In genomic region chr14:58812050-58812690, GRCh38 we compare ENCODE assay signal across 13 cellular contexts.
DNase-seq lines count a peak whose midpoint lies in the region; ATAC-seq and TF ChIP-seq lines count a peak whose summit lies in the region.
"Had no signal": no experiment of that assay in that cellular context is flagged by ENCODE, and none has a peak within 500 bp of the region (broad histone marks: within the 10 kb centered on the region; RNA-seq: fewer than 3 reads in every experiment).

No MANE protein-coding gene starts in this region.

- H3K9me3 ChIP-seq in trophoblast cell (ENCODE audit: insufficient read depth, low read depth, low read length) = peaks cover 2% of the 10 kb centered on the region
- H3K9me3 ChIP-seq: mucosa of descending colon had no signal

- no peak overlapping the region for H3K4me2 ChIP-seq in trophoblast cell (ENCODE audit: low read length)

- no peaks in the 10 kb centered on the region for H3K36me3 Mint-ChIP-seq in chondrocyte (ENCODE audit: low read depth)
- H3K36me3 Mint-ChIP-seq: CD4-positive, CD25-positive, alpha-beta regulatory T cell had no signal

- no peaks in the 10 kb centered on the region for H3K27me3 ChIP-seq in trophoblast cell (ENCODE audit: insufficient read depth, low read length)

- H3K23ac ChIP-seq in trophoblast cell (ENCODE audit: low read length) = no peak overlapping the region

- no peaks in the 10 kb centered on the region for H3K27me3 Mint-ChIP-seq in chondrocyte (ENCODE audit: low read depth)

- TF ChIP-seq CTCF in chondrocyte (IDR thresholded peaks at IDR 0.05) (no peak), coronary artery (IDR thresholded peaks at IDR 0.05) (no peak)

- no peak overlapping the region for H3K14ac ChIP-seq in trophoblast cell (ENCODE audit: low read length)

- no peak overlapping the region for H3K4ac ChIP-seq in trophoblast cell (ENCODE audit: low read depth, low read length)

- H3K18ac ChIP-seq in trophoblast cell (ENCODE audit: low read length) = no peak overlapping the region

- H4K8ac ChIP-seq in trophoblast cell (ENCODE audit: low read depth, low read length) = no peak overlapping the region

- no peak overlapping the region for H4K91ac ChIP-seq in trophoblast cell (ENCODE audit: low read depth, low read length)

- H3K4me3 ChIP-seq in trophoblast cell (ENCODE audit: low read depth, low read length) = no peak overlapping the region
- H3K4me3 ChIP-seq in coronary artery = no peak overlapping the region
- H3K4me3 ChIP-seq: mucosa of descending colon, skin epidermis had no signal

- peaks cover 9% of the 10 kb centered on the region for H3K9me3 Mint-ChIP-seq in chondrocyte (ENCODE audit: low read depth)

- ATAC-seq in GM18505 (IDR thresholded peaks at IDR 0.05; ENCODE audit: unreplicated experiment) = peak; percentile 91
- peak; percentile 75 for ATAC-seq in GM21360 (IDR thresholded peaks at IDR 0.05; ENCODE audit: unreplicated experiment)
- peak; percentile 86 for ATAC-seq in HG03139 (IDR thresholded peaks at IDR 0.05; ENCODE audit: unreplicated experiment)
- ATAC-seq in GM19455 (IDR thresholded peaks at IDR 0.05; ENCODE audit: unreplicated experiment) = no peak
- ATAC-seq: activated CD4-positive, CD25-positive, alpha-beta regulatory T cell treated with anti-CD3 and anti-CD28 coated beads, Interleukin-2, amount 50 U/mL, for 24 hours; mucosa of descending colon had no signal

- no peaks in the 10 kb centered on the region for H3K36me3 ChIP-seq in trophoblast cell (ENCODE audit: control insufficient read depth in 1 of 2, insufficient read depth in 2 of 2, low read length in 2 of 2)

- no peak overlapping the region for H3K4me3 Mint-ChIP-seq in chondrocyte (ENCODE audit: unreplicated experiment)
- H3K4me3 Mint-ChIP-seq: activated naive CD4-positive, alpha-beta T cell treated with anti-CD3 and anti-CD28 coated beads for 36 hours; CD4-positive, CD25-positive, alpha-beta regulatory T cell had no signal

- H3K27ac Mint-ChIP-seq in chondrocyte (ENCODE audit: unreplicated experiment) = peak overlapping the region; percentile 22
- H3K27ac Mint-ChIP-seq: activated naive CD4-positive, alpha-beta T cell treated with anti-CD3 and anti-CD28 coated beads for 36 hours; CD4-positive, CD25-positive, alpha-beta regulatory T cell had no signal

- no peak overlapping the region for H2BK5ac ChIP-seq in trophoblast cell (ENCODE audit: low read depth, low read length, poor library complexity)

- H3K9ac ChIP-seq in trophoblast cell (ENCODE audit: low read length) = no peak overlapping the region

- DNase-seq in chondrocyte (ENCODE audit: low spot score) (no peak), trophoblast cell (no peak), coronary artery (ENCODE audit: low spot score) (no peak), 8988T (no peak)
- DNase-seq: activated naive CD4-positive, alpha-beta T cell treated with anti-CD3 and anti-CD28 coated beads for 36 hours; CD4-positive, CD25-positive, alpha-beta regulatory T cell; mucosa of descending colon had no signal

- WGBS in trophoblast cell (ENCODE audit: extremely low coverage, insufficient coverage, insufficient read length) = no CpG with 5 or more reads among the region's 2 CpGs

- H2BK12ac ChIP-seq in trophoblast cell (ENCODE audit: low read length) = no peak overlapping the region

- H3K79me1 ChIP-seq in trophoblast cell (ENCODE audit: low read length) = no peaks in the 10 kb centered on the region

- H3K27ac ChIP-seq in trophoblast cell (ENCODE audit: low read depth, low read length) (no peak overlapping the region), coronary artery (no peak overlapping the region)
- H3K27ac ChIP-seq: skin epidermis had no signal

- H2AK5ac ChIP-seq in trophoblast cell (ENCODE audit: low read length) = no peak overlapping the region

- peaks cover 0 to 2% of the 10 kb centered on the region in 2 experiments for H3K4me1 ChIP-seq in trophoblast cell (ENCODE audit: control insufficient read depth in 1 of 2, insufficient read depth in 2 of 2, low read length in 2 of 2)

- no peak for TF ChIP-seq POLR2A in GM18505 (IDR thresholded peaks at IDR 0.05; ENCODE audit: borderline replicate concordance, extremely low read depth, insufficient read depth, insufficient read length)

- no peaks in the 10 kb centered on the region for H3K79me2 ChIP-seq in trophoblast cell (ENCODE audit: control insufficient read depth, insufficient read depth, low read length, poor library complexity)

- no peak overlapping the region for H4K12ac ChIP-seq in trophoblast cell (ENCODE audit: low read depth, low read length)

- H2BK120ac ChIP-seq in trophoblast cell (ENCODE audit: insufficient read depth, low read length, poor library complexity) = no peak overlapping the region

- peaks cover 74% of the 10 kb centered on the region for H3K4me1 Mint-ChIP-seq in chondrocyte (ENCODE audit: low read depth)
- H3K4me1 Mint-ChIP-seq: CD4-positive, CD25-positive, alpha-beta regulatory T cell had no signal

- H2AFZ ChIP-seq in trophoblast cell (ENCODE audit: insufficient read depth, low read length, poor library complexity) = no peak overlapping the region
